In genomic region chr11:20355221-20356219, GRCh38 we compare ENCODE assay signal across 9 cellular contexts. TPM values are rescaled to one million over a fixed set of nuclear protein-coding genes. Genes with fewer than 3 reads are reported as not detected.
DNase-seq lines count a peak whose midpoint lies in the region; ATAC-seq and TF ChIP-seq lines count a peak whose summit lies in the region.
"Had no signal": no experiment of that assay in that cellular context is flagged by ENCODE, and none has a peak within 500 bp of the region (broad histone marks: within the 10 kb centered on the region; RNA-seq: fewer than 3 reads in every experiment).

No MANE protein-coding gene starts in this region.

- peak; percentile 59 for ATAC-seq in GM19025 (IDR thresholded peaks at IDR 0.05; ENCODE audit: low read depth, unreplicated experiment)
- peak; percentile 82 for ATAC-seq in HG03064 (IDR thresholded peaks at IDR 0.05; ENCODE audit: low read depth, unreplicated experiment)

- H3K4me3 ChIP-seq in adrenal gland, result no peak overlapping the region

- WGBS in adrenal gland, 4 donors, result 46 to 51% (median 48%) methylated on average over 11 to 12 of the region's 12 CpGs

- H3K27me3 ChIP-seq in adrenal gland, result no peaks in the 10 kb centered on the region

- H3K27ac ChIP-seq in adrenal gland, result no peak overlapping the region

- no peaks in the 10 kb centered on the region for H3K36me3 ChIP-seq in adrenal gland (replicated peaks in 1 of 2)

- H3K4me1 ChIP-seq in adrenal gland (replicated peaks in 1 of 2), result peaks cover 0 to 4% of the 10 kb centered on the region in 2 donors

- intact Hi-C loops in adrenal gland (cut with DNase I), result loop anchor here (10.0 kb wide), 2 partner anchors 221 to 401 kb away; no protein-coding TSS in a partner anchor

- TF ChIP-seq POLR2A in adrenal gland (IDR thresholded peaks at IDR 0.05), result no peak

- peak; percentile 36 to 63 (median 54) for TF ChIP-seq CTCF in adrenal gland (IDR thresholded peaks at IDR 0.05)

- no peaks in the 10 kb centered on the region for H3K9me3 ChIP-seq in adrenal gland (replicated peaks in 1 of 3)

- peak; percentile 41 for DNase-seq in COR-L47 (lab: John Stamatoyannopoulos, UW)
- DNase-seq in NCI-H82 treated with DMSO at 0.1 percent for 48 hours (lab: John Stamatoyannopoulos, UW; ENCODE audit: unreplicated experiment), result peak; percentile 28
- peak in 3 of 7 donors; percentile 53 to 66 (median 54) for DNase-seq in adrenal gland
- peak; percentile 41 for DNase-seq in iris pigment epithelial cell (ENCODE audit: low read depth)
- DNase-seq in stromal cell of bone marrow (ENCODE audit: low read depth), result peak; percentile 27
- DNase-seq in foreskin melanocyte, result no peak
- DNase-seq: right cardiac atrium had no signal

RNA-seq across cellular contexts. Expression of gene HTATIP2, which starts 8.0 kb away (rescaled TPM):
- total RNA-seq in adrenal gland, result 100 to 1,000 TPM in 2 of 8 donors, 10 to 100 TPM in 6; 48.8 to 120 (median 78.9) TPM
- 100 to 1,000 TPM in 1 of 3 donors, 10 to 100 TPM in 2; 33.1 to 156 (median 35.7) TPM for polyA plus RNA-seq in adrenal gland

RNA-seq across cellular contexts. Expression of gene PRMT3, which starts 32.0 kb away (rescaled TPM):
- total RNA-seq in adrenal gland, result 10 to 100 TPM; 11.4 to 23.4 (median 15.0) TPM
- polyA plus RNA-seq in adrenal gland, result 10 to 100 TPM in 2 of 3 donors, 1 to 10 TPM in 1; 7.6 to 21.9 (median 10.0) TPM
